ENCODE assay signal across 8 cellular contexts in the genomic region with DNA sequence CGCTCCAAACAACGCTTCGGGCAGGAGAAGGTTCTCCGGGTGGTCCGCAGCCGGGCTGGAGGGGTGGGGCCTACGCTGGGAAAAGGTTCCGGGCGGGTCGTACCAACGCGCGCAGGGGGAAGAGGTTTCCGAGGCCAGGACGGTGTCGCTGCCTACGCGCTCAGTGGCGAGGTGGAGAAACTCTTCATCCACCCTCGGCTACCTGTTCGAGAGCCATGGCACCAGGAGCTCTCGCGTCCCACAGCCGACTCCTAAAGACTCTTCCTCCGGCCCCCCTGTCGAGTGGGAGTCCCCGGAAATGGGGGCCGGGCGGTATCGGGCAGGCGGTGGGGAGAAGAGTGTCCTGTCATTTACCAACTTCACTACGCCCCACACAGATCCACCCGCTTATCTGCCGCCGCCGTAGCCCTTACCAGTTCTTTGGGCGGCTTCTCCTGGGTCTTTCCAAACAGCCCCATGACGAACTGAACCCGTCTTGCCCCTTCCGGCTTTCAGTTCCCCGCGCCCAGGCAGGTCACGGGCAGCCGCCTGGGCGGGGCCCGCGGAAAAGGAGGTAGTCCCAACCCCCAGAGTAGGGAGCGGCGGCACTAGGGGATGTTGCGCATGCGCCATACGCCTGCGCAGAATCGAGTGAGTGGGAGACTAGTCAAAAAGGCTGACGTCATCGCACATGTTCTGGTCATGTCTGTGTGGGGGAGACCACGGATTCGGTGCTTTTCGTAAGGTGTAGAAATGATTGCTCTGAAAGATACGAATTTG. TPM values are rescaled to one million over a fixed set of nuclear protein-coding genes. Genes with fewer than 3 reads are reported as not detected.
DNase-seq lines count a peak whose midpoint lies in the region; ATAC-seq and TF ChIP-seq lines count a peak whose summit lies in the region.

A gene (minus strand): TSS at position 553 of the 759 bp plus-strand sequence. CDS start 95 bp downstream, at position 458.

- peaks cover 36% of the 10 kb centered on the region for H3K4me1 Mint-ChIP-seq in activated naive CD8-positive, alpha-beta T cell treated with anti-CD3 and anti-CD28 coated beads, Interleukin-2, amount 50 U/mL, for 24 hours

- no peak for TF ChIP-seq CTCF in GM12865 (IDR thresholded peaks at IDR 0.05; ENCODE audit: insufficient read depth, low read depth, low read length, missing control alignments)
- no peak for TF ChIP-seq CTCF in parathyroid adenoma (IDR thresholded peaks at IDR 0.05)
- TF ChIP-seq CTCF in tibial nerve (IDR thresholded peaks at IDR 0.05): peak in 1 of 5 experiments; percentile 35

- H3K9me3 Mint-ChIP-seq in activated naive CD8-positive, alpha-beta T cell treated with anti-CD3 and anti-CD28 coated beads, Interleukin-2, amount 50 U/mL, for 24 hours: peaks cover 15% of the 10 kb centered on the region

- H3K4me1 ChIP-seq in parathyroid adenoma (peaks cover 2% of the 10 kb centered on the region), tibial nerve (peaks cover 0 to 44% (median 10%) of the 10 kb centered on the region in 4 donors)

- peak; percentile 50 to 72 for TF ChIP-seq POLR2A in tibial nerve (IDR thresholded peaks at IDR 0.05)

- H3K79me2 ChIP-seq in parathyroid adenoma: peaks cover 29% of the 10 kb centered on the region

- ATAC-seq in HG02763 (IDR thresholded peaks at IDR 0.05; ENCODE audit: unreplicated experiment) (peak; percentile 89), Right ventricle myocardium superior (ENCODE audit: poor library complexity) (peak; percentile 99)
- ATAC-seq in activated naive CD8-positive, alpha-beta T cell treated with anti-CD3 and anti-CD28 coated beads, Interleukin-2, amount 50 U/mL, for 24 hours: peak; percentile 91

- H3K4me3 ChIP-seq in GM12865 (ENCODE audit: low read depth, low read length) (peak within 1 kb of the TSS; percentile 92), parathyroid adenoma (ENCODE audit: low read depth, low read length) (peak within 1 kb of the TSS; percentile 90), tibial nerve (peak within 1 kb of the TSS; percentile 57 to 87 (median 74))

- H3K27me3 ChIP-seq in parathyroid adenoma (ENCODE audit: control insufficient read depth, insufficient read depth, low read length): no peaks in the 10 kb centered on the region
- no peaks in the 10 kb centered on the region for H3K27me3 ChIP-seq in tibial nerve

- peak; percentile 64 to 93 for TF ChIP-seq EP300 in tibial nerve (IDR thresholded peaks at IDR 0.05)

- H3K36me3 ChIP-seq in parathyroid adenoma (ENCODE audit: control insufficient read depth, insufficient read depth, low read length): no peaks in the 10 kb centered on the region
- no peaks in the 10 kb centered on the region for H3K36me3 ChIP-seq in tibial nerve

- peak within 1 kb of the TSS; percentile 93 for H3K4me3 Mint-ChIP-seq in activated naive CD8-positive, alpha-beta T cell treated with anti-CD3 and anti-CD28 coated beads, Interleukin-2, amount 50 U/mL, for 24 hours

- H3K9ac ChIP-seq in parathyroid adenoma: peak within 1 kb of the TSS; percentile 92

- H3K9me3 ChIP-seq in parathyroid adenoma (ENCODE audit: control insufficient read depth, low read length) (no peaks in the 10 kb centered on the region), tibial nerve (no peaks in the 10 kb centered on the region)

- H2AFZ ChIP-seq in parathyroid adenoma: peak within 1 kb of the TSS; percentile 98

- peak within 1 kb of the TSS; percentile 75 for H3K4me2 ChIP-seq in parathyroid adenoma (ENCODE audit: low read length)

- peak; percentile 98 for DNase-seq in GM12865 (ENCODE audit: low read depth)
- DNase-seq in NCI-H1417 treated with DMSO at 0.1 percent for 48 hours (lab: John Stamatoyannopoulos, UW): peak; percentile 79
- peak; percentile 97 for DNase-seq in SW480 (ENCODE audit: low spot score)
- peak; percentile 97 for DNase-seq in activated naive CD8-positive, alpha-beta T cell treated with anti-CD3 and anti-CD28 coated beads, Interleukin-2, amount 50 U/mL, for 24 hours
- DNase-seq in Right ventricle myocardium superior: peak; percentile 97
- DNase-seq in tibial nerve (ENCODE audit: low spot score in 2 of 2): peak; percentile 93 to 95

- H3K27me3 Mint-ChIP-seq in activated naive CD8-positive, alpha-beta T cell treated with anti-CD3 and anti-CD28 coated beads, Interleukin-2, amount 50 U/mL, for 24 hours: peaks cover 2% of the 10 kb centered on the region

- WGBS in tibial nerve, 2 donors: 1% methylated on average over 43 to 53 of the region's 60 CpGs

- peaks cover 23% of the 10 kb centered on the region for H3K36me3 Mint-ChIP-seq in activated naive CD8-positive, alpha-beta T cell treated with anti-CD3 and anti-CD28 coated beads, Interleukin-2, amount 50 U/mL, for 24 hours (ENCODE audit: low read depth)

- peak within 1 kb of the TSS; percentile 100 for H3K27ac ChIP-seq in parathyroid adenoma
- peak within 1 kb of the TSS; percentile 94 to 100 (median 98) for H3K27ac ChIP-seq in tibial nerve

- peak within 1 kb of the TSS; percentile 97 for H3K27ac Mint-ChIP-seq in activated naive CD8-positive, alpha-beta T cell treated with anti-CD3 and anti-CD28 coated beads, Interleukin-2, amount 50 U/mL, for 24 hours

- intact Hi-C loops in Right ventricle myocardium superior (cut with DNase I): no loop called here

RNA-seq across cellular contexts. Expression of the gene that starts here (rescaled TPM):
- 173 TPM for total RNA-seq in Right ventricle myocardium superior
- 100 to 1,000 TPM in 3 of 4 donors, 10 to 100 TPM in 1; 87.0 to 155 (median 129) TPM for total RNA-seq in tibial nerve

Comparison
In these comparisons a context has a peak if more than half of its experiments do, and no peak if none do; other contexts are left out.
1. Peak in every context shown above with its lines: DNase-seq, ATAC-seq, H3K4me3 ChIP-seq and H3K27ac ChIP-seq.